ENCODE assay signal across 8 cellular contexts in the genomic region with DNA sequence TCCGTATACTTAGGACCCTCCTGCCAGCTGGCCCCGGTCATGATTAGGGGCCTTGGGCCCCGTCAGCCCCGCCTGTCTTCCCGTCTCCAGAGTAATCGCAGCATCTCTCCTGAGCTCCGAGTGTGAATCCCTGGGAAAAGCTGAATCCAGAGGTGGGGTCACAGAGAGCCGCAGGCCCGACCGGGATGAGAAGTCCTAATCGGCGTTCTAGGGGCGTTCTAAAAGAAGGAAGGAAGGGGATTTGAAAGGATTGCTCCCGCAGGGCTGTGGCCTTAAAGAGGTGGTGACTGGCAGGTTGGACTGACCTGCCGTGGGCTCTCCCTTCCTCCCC. TPM values are rescaled to one million over a fixed set of nuclear protein-coding genes. Genes with fewer than 3 reads are reported as not detected.
DNase-seq lines count a peak whose midpoint lies in the region; ATAC-seq and TF ChIP-seq lines count a peak whose summit lies in the region.

No MANE protein-coding gene starts in this region.

- DNase-seq in MG63 (no peak), lung (ENCODE audit: low spot score) (no peak), upper lobe of right lung (no peak), amniotic stem cell (lab: John Stamatoyannopoulos, UW) (no peak), NCI-H1694 (lab: John Stamatoyannopoulos, UW) (no peak), germinal center (ENCODE audit: low spot score) (no peak)

- H3K9me3 ChIP-seq in ES-I3 (ENCODE audit: control insufficient read depth, insufficient read depth, low read length) (no peaks in the 10 kb centered on the region), MG63 (no peaks in the 10 kb centered on the region), lung (ENCODE audit: control insufficient read depth in 2 of 2, insufficient read depth in 1 of 2, low read length in 1 of 2) (no peaks in the 10 kb centered on the region), upper lobe of right lung (no peaks in the 10 kb centered on the region)

- peak overlapping the region; percentile 91 to 97 (median 95) for H3K4me3 Mint-ChIP-seq in brain

- H3K4me1 Mint-ChIP-seq in brain, result peaks cover 68% of the 10 kb centered on the region

- WGBS in lung, 2 donors, result 0% methylated on average over 15 of the region's 15 CpGs

- peaks cover 6% of the 10 kb centered on the region for H3K4me1 ChIP-seq in ES-I3 (ENCODE audit: insufficient read depth, low read length)
- H3K4me1 ChIP-seq in lung (ENCODE audit: control insufficient read depth in 2 of 2, insufficient read depth in 2 of 2, low read length in 2 of 2), result peaks cover 5 to 6% of the 10 kb centered on the region in 2 donors
- H3K4me1 ChIP-seq in upper lobe of right lung, result peaks cover 31% of the 10 kb centered on the region

- H3K27ac Mint-ChIP-seq in brain, result peak overlapping the region; percentile 97 to 99 (median 99)

- H3K27ac ChIP-seq in lung (ENCODE audit: low read depth in 1 of 2, low read length in 1 of 2) (peak overlapping the region; percentile 84 to 97), upper lobe of right lung (peak overlapping the region; percentile 92)

- H3K9me3 Mint-ChIP-seq in brain, result peaks cover 0 to 11% (median 0%) of the 10 kb centered on the region in 5 experiments

- H3K4me3 ChIP-seq in MG63, result peak overlapping the region; percentile 69
- H3K4me3 ChIP-seq in lung, result peak overlapping the region; percentile 64
- H3K4me3 ChIP-seq in upper lobe of right lung, result peak overlapping the region; percentile 81

- peaks cover 16% of the 10 kb centered on the region for H3K27me3 Mint-ChIP-seq in brain

- ATAC-seq in lung (ENCODE audit: insufficient read depth, low FRiP score) (no peak), upper lobe of right lung (no peak)

- H3K9ac ChIP-seq in ES-I3 (ENCODE audit: low read depth, low read length), result peak overlapping the region; percentile 72

- H3K27me3 ChIP-seq in MG63 (no peaks in the 10 kb centered on the region), lung (ENCODE audit: control insufficient read depth, insufficient read depth) (no peaks in the 10 kb centered on the region), upper lobe of right lung (no peaks in the 10 kb centered on the region)

- intact Hi-C loops in upper lobe of right lung (cut with DNase I), result no loop called here

- H3K36me3 ChIP-seq in ES-I3 (ENCODE audit: insufficient read depth, low read length), result peaks cover 5% of the 10 kb centered on the region; the same call in 1 of the 2 replicates
- peaks cover 13% of the 10 kb centered on the region for H3K36me3 ChIP-seq in MG63
- peaks cover 5 to 6% of the 10 kb centered on the region in 2 donors for H3K36me3 ChIP-seq in lung (ENCODE audit: control insufficient read depth in 2 of 2, insufficient read depth in 2 of 2, low read length in 2 of 2)
- H3K36me3 ChIP-seq in upper lobe of right lung, result peaks cover 11% of the 10 kb centered on the region

- TF ChIP-seq CTCF in brain (conservative IDR thresholded peaks at IDR 0.05) (no peak), lung (IDR thresholded peaks at IDR 0.05; ENCODE audit: control extremely low read depth, extremely low read depth) (no peak), upper lobe of right lung (IDR thresholded peaks at IDR 0.05) (no peak)

- peaks cover 27% of the 10 kb centered on the region for H3K36me3 Mint-ChIP-seq in brain

RNA-seq across cellular contexts. Expression of a gene that starts 0.4 kb away (rescaled TPM):
- total RNA-seq in MG63 (2014; rRNA removed; shearing (Covaris generic); ENCODE audit: low replicate concordance), result 70.7 and 71.8 TPM in 2 replicates
- polyA plus RNA-seq in brain (ENCODE audit: insufficient read depth, low read depth, low replicate concordance) (70.0 TPM), lung (10 to 100 TPM; 16.1 to 73.3 TPM)
- total RNA-seq in lung (10 to 100 TPM; 50.8 to 57.6 TPM), upper lobe of right lung (45.8 TPM)

RNA-seq across cellular contexts. Expression of a gene that starts 38.4 kb away (rescaled TPM):
- not detected in 2 replicates for total RNA-seq in MG63 (2014; rRNA removed; shearing (Covaris generic); ENCODE audit: low replicate concordance)
- polyA plus RNA-seq in brain (ENCODE audit: insufficient read depth, low read depth, low replicate concordance) (0.36 TPM), lung (under 1 TPM in 1 of 2 donors, not detected in 1; 0.06 TPM)
- total RNA-seq in lung (under 1 TPM; 0.06 to 0.26 TPM), upper lobe of right lung (not detected)

RNA-seq across cellular contexts. Expression of a gene that starts 58.2 kb away (rescaled TPM):
- total RNA-seq in MG63 (2014; rRNA removed; shearing (Covaris generic); ENCODE audit: low replicate concordance), result 21.8 and 22.6 TPM in 2 replicates
- polyA plus RNA-seq in brain (ENCODE audit: insufficient read depth, low read depth, low replicate concordance) (16.0 TPM), lung (10 to 100 TPM; 13.4 to 20.9 TPM)
- total RNA-seq in lung (10 to 100 TPM; 15.6 to 18.2 TPM), upper lobe of right lung (14.4 TPM)
